ENCODE assay signal across 9 cellular contexts in genomic region chr2:160394153-160394552, GRCh38.
DNase-seq lines count a peak whose midpoint lies in the region; ATAC-seq and TF ChIP-seq lines count a peak whose summit lies in the region.
"Had no signal": no experiment of that assay in that cellular context is flagged by ENCODE, and none has a peak within 500 bp of the region (broad histone marks: within the 10 kb centered on the region; RNA-seq: fewer than 3 reads in every experiment).

No MANE protein-coding gene starts in this region.

- WGBS in trophoblast cell (ENCODE audit: extremely low coverage, insufficient coverage, insufficient read length): no CpG with 5 or more reads among the region's 1 CpG

- H3K14ac ChIP-seq in trophoblast cell (ENCODE audit: low read length): no peak overlapping the region

- no peak overlapping the region for H2BK12ac ChIP-seq in trophoblast cell (ENCODE audit: low read length)

- no peak overlapping the region for H3K18ac ChIP-seq in trophoblast cell (ENCODE audit: low read length)

- H4K91ac ChIP-seq in trophoblast cell (ENCODE audit: low read depth, low read length): no peak overlapping the region

- DNase-seq in activated T-cell treated with anti-CD3 and anti-CD28 coated beads, Interleukin-2, amount 50 U/mL, for 4 hours: no peak
- DNase-seq in activated T-cell treated with anti-CD3 and anti-CD28 coated beads, Interleukin-2, amount 50 U/mL, for 1 hour: no peak
- peak; percentile 6 for DNase-seq in SIG-M5 (lab: John Stamatoyannopoulos, UW)
- DNase-seq in trophoblast cell: no peak
- DNase-seq in right atrium auricular region (ENCODE audit: low spot score): no peak
- no peak for DNase-seq in NCI-H146 treated with DMSO at 0.1 percent for 48 hours (lab: John Stamatoyannopoulos, UW; ENCODE audit: unreplicated experiment)
- DNase-seq in HAP-1 (ENCODE audit: low spot score in 2 of 2): no peak
- DNase-seq: left cardiac atrium had no signal

- H4K8ac ChIP-seq in trophoblast cell (ENCODE audit: low read depth, low read length): no peak overlapping the region

- peaks cover 5% of the 10 kb centered on the region for H3K36me3 Mint-ChIP-seq in activated T-cell treated with anti-CD3 and anti-CD28 coated beads, Interleukin-2, amount 50 U/mL, for 4 hours (ENCODE audit: insufficient read depth)

- no peak overlapping the region for H3K4me3 ChIP-seq in trophoblast cell (ENCODE audit: low read depth, low read length)
- no peak overlapping the region for H3K4me3 ChIP-seq in right atrium auricular region
- H3K4me3 ChIP-seq in HAP-1: no peak overlapping the region

- no peak overlapping the region for H4K12ac ChIP-seq in trophoblast cell (ENCODE audit: low read depth, low read length)

- no peak overlapping the region for H2BK120ac ChIP-seq in trophoblast cell (ENCODE audit: insufficient read depth, low read length, poor library complexity)

- H2AK5ac ChIP-seq in trophoblast cell (ENCODE audit: low read length): no peak overlapping the region

- no peak overlapping the region for H3K9ac ChIP-seq in trophoblast cell (ENCODE audit: low read length)

- H3K23ac ChIP-seq in trophoblast cell (ENCODE audit: low read length): no peak overlapping the region

- peaks cover 16 to 23% of the 10 kb centered on the region in 2 experiments for H3K4me1 ChIP-seq in trophoblast cell (ENCODE audit: control insufficient read depth in 1 of 2, insufficient read depth in 2 of 2, low read length in 2 of 2)
- peaks cover 0 to 51% of the 10 kb centered on the region in 2 donors for H3K4me1 ChIP-seq in right atrium auricular region
- peaks cover 31% of the 10 kb centered on the region for H3K4me1 ChIP-seq in HAP-1

- in situ Hi-C loops in HAP-1 (cut with MboI; ENCODE audit: low sequenced_read_pairs): no loop called here

- no peaks in the 10 kb centered on the region for H3K9me3 Mint-ChIP-seq in activated T-cell treated with anti-CD3 and anti-CD28 coated beads, Interleukin-2, amount 50 U/mL, for 4 hours

- H3K27me3 Mint-ChIP-seq in activated T-cell treated with anti-CD3 and anti-CD28 coated beads, Interleukin-2, amount 50 U/mL, for 4 hours (ENCODE audit: low read depth): no peaks in the 10 kb centered on the region

- TF ChIP-seq CTCF in right atrium auricular region (IDR thresholded peaks at IDR 0.05): no peak

- H3K27ac ChIP-seq in trophoblast cell (ENCODE audit: low read depth, low read length) (no peak overlapping the region), right atrium auricular region (no peak overlapping the region)

- H2AFZ ChIP-seq in trophoblast cell (ENCODE audit: insufficient read depth, low read length, poor library complexity): no peak overlapping the region

- H3K79me2 ChIP-seq in trophoblast cell (ENCODE audit: control insufficient read depth, insufficient read depth, low read length, poor library complexity): peaks cover 18% of the 10 kb centered on the region

- H3K79me1 ChIP-seq in trophoblast cell (ENCODE audit: low read length): peaks cover 4% of the 10 kb centered on the region

- peak overlapping the region; percentile 54 for H3K4me3 Mint-ChIP-seq in activated T-cell treated with anti-CD3 and anti-CD28 coated beads, Interleukin-2, amount 50 U/mL, for 4 hours

- no peak overlapping the region for H2BK5ac ChIP-seq in trophoblast cell (ENCODE audit: low read depth, low read length, poor library complexity)

- peaks cover 0 to 2% of the 10 kb centered on the region in 2 experiments for H3K36me3 ChIP-seq in trophoblast cell (ENCODE audit: control insufficient read depth in 1 of 2, insufficient read depth in 2 of 2, low read length in 2 of 2)
- H3K36me3 ChIP-seq in right atrium auricular region: no peaks in the 10 kb centered on the region
- H3K36me3 ChIP-seq in HAP-1 (replicated peaks): no peaks in the 10 kb centered on the region

- ATAC-seq in activated T-cell treated with anti-CD3 and anti-CD28 coated beads, Interleukin-2, amount 50 U/mL, for 4 hours: peak; percentile 97 to 98
- peak; percentile 99 for ATAC-seq in HG03045 (IDR thresholded peaks at IDR 0.05; ENCODE audit: unreplicated experiment)

- no peak overlapping the region for H3K4me2 ChIP-seq in trophoblast cell (ENCODE audit: low read length)

- peak overlapping the region; percentile 64 for H3K4ac ChIP-seq in trophoblast cell (ENCODE audit: low read depth, low read length)

- H3K4me1 Mint-ChIP-seq in activated T-cell treated with anti-CD3 and anti-CD28 coated beads, Interleukin-2, amount 50 U/mL, for 4 hours (ENCODE audit: low read depth): peaks cover 65% of the 10 kb centered on the region

- H3K9me3 ChIP-seq in trophoblast cell (ENCODE audit: insufficient read depth, low read depth, low read length): no peaks in the 10 kb centered on the region
- no peaks in the 10 kb centered on the region for H3K9me3 ChIP-seq in right atrium auricular region
- H3K9me3 ChIP-seq in HAP-1: no peaks in the 10 kb centered on the region; the same call in 1 of the 2 replicates

- no peaks in the 10 kb centered on the region for H3K27me3 ChIP-seq in trophoblast cell (ENCODE audit: insufficient read depth, low read length)
- no peaks in the 10 kb centered on the region for H3K27me3 ChIP-seq in right atrium auricular region
- no peaks in the 10 kb centered on the region for H3K27me3 ChIP-seq in HAP-1 (ENCODE audit: low read depth)
